In genomic region chr10:101337836-101338235, GRCh38 we compare ENCODE assay signal across 1 cellular context.
TF ChIP-seq lines count a peak whose summit lies in the region.

No MANE protein-coding gene starts in this region.

TF ChIP-seq in GM23338, 12 proteins besides CTCF, POLR2A, EP300 and RAD21 (continued from another document):
- TF ChIP-seq ZNF462 (CRISPR knock-in tag; IDR thresholded peaks at IDR 0.05) (no peak), NANOG (IDR thresholded peaks at IDR 0.05; ENCODE audit: borderline replicate concordance) (no peak), EZH2 (IDR thresholded peaks at IDR 0.05; ENCODE audit: low read depth, unreplicated experiment) (no peak), POLR2AphosphoS5 (IDR thresholded peaks at IDR 0.05; ENCODE audit: low read depth) (no peak), EZH2phosphoT487 (IDR thresholded peaks at IDR 0.05; ENCODE audit: unreplicated experiment) (no peak), ZNF114 (CRISPR knock-in tag; IDR thresholded peaks at IDR 0.05) (no peak), JUNB (IDR thresholded peaks at IDR 0.05; ENCODE audit: unreplicated experiment) (no peak)
TF ChIP-seq in GM23338: peak in this region for 0.
